Comparison of ENCODE assay signal across 8 cellular contexts in the genomic region with DNA sequence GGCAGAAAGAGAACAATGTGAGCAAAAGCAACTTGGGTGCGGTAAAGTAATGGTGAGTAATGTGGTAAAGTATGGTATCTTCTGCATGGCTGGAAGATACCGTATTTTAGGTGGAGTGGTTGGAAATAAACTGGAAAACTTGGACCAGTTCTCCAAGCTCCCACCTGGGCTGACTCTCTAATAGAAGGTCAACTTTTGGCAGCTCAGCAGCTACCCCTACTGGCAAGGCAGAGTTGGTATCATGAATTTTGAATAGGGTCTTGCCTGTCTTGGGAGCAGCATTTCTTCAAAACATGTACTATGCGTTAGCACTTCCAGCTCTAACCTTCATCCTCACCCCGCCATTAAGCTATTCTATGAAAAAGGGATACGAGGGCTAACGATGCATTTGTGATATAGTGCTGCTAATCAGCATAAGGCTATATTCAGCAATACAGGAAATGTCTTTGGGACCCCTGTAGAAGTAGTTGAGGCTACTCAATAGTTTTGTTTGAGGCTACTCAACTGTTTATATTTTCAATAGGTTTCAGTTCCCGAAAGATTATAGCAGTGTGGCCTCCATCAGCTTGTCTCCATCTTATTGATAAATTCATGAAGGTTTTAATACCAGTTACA.
DNase-seq lines count a peak whose midpoint lies in the region; ATAC-seq, FAIRE-seq and TF ChIP-seq lines count a peak whose summit lies in the region.

No MANE protein-coding gene starts in this region.

- H3K27ac ChIP-seq in HL-60 (replicated peaks) (no peak overlapping the region), HepG2 (ENCODE audit: extremely low read length, insufficient read depth, low read length) (no peak overlapping the region)

- no TSS peak for BruUV-seq in HepG2 (replicated peaks; lab: Mats Ljungman, UMichigan)

- H3K4me2 ChIP-seq in HepG2 (ENCODE audit: low read depth, low read length) = no peak overlapping the region

- H3K9me3 Mint-ChIP-seq in chondrocyte (ENCODE audit: low read depth) = no peaks in the 10 kb centered on the region

- H3K27me3 ChIP-seq in HL-60 (ENCODE audit: insufficient read depth, poor library complexity, severe bottlenecking) (no peaks in the 10 kb centered on the region), HepG2 (ENCODE audit: control insufficient read depth in 1 of 2, insufficient read depth in 2 of 2, low read length in 2 of 2) (no peaks in the 10 kb centered on the region)

- TF ChIP-seq RAD21 in HepG2 (CRISPR knock-in tag; IDR thresholded peaks at IDR 0.05) = no peak

- H3K4me1 ChIP-seq in HepG2 (ENCODE audit: insufficient read depth, low read length) = no peaks in the 10 kb centered on the region

- no peak overlapping the region for H3K27ac Mint-ChIP-seq in chondrocyte (ENCODE audit: unreplicated experiment)

- peaks cover 12% of the 10 kb centered on the region for H3K4me1 Mint-ChIP-seq in chondrocyte (ENCODE audit: low read depth)

- H4K20me1 ChIP-seq in HepG2 (ENCODE audit: insufficient read depth, low read length) = no peaks in the 10 kb centered on the region

- intact Hi-C loops in HepG2 (cut with micrococcal nuclease; ENCODE audit: unreplicated experiment) = loop anchor here (10.0 kb wide), 1 partner anchor 898 kb away; the partner anchor contains the start of gene PTHLH

- in situ Hi-C loops in HepG2 (cut with HindIII; ENCODE audit: extremely low pct_ligation_motif_present, low pct_unique_long_range_greater_than_20kb) = no loop called here

- TF ChIP-seq EP300 in HepG2 (IDR thresholded peaks at IDR 0.05; ENCODE audit: low read depth in 2 of 2, low read length in 2 of 2) = no peak
- no peak for TF ChIP-seq EP300 in HepG2 (CRISPR knock-in tag; IDR thresholded peaks at IDR 0.05; ENCODE audit: borderline replicate concordance)

- peak; percentile 83 for ATAC-seq in HepG2
- no peak for ATAC-seq in GM18873 (IDR thresholded peaks at IDR 0.05; ENCODE audit: low FRiP score, unreplicated experiment)
- no peak for ATAC-seq in HG03520 (IDR thresholded peaks at IDR 0.05; ENCODE audit: unreplicated experiment)

- H3K36me3 Mint-ChIP-seq in chondrocyte (ENCODE audit: low read depth) = no peaks in the 10 kb centered on the region

- H3K79me2 ChIP-seq in HepG2 (ENCODE audit: insufficient read depth, low read length) = no peaks in the 10 kb centered on the region

- H3K4me3 ChIP-seq in HL-60 (replicated peaks; ENCODE audit: insufficient read depth, low read length) (no peak overlapping the region), HepG2 (replicated peaks in 1 of 3; ENCODE audit: insufficient read depth in 1 of 3, low read depth in 2 of 3, low read length in 3 of 3) (no peak overlapping the region)

- no peak overlapping the region for H2AFZ ChIP-seq in HepG2 (ENCODE audit: low read length)

- FAIRE-seq in GM12891 (lab: Jason Lieb, UNC) = peak; percentile 20
- peak; percentile 8 for FAIRE-seq in HepG2 (lab: Jason Lieb, UNC)

- H3K27me3 Mint-ChIP-seq in chondrocyte (ENCODE audit: low read depth) = peaks cover 1% of the 10 kb centered on the region

- H3K9ac ChIP-seq in HepG2 (ENCODE audit: insufficient read depth, low read depth, low read length) = no peak overlapping the region

- 9% methylated on average over 7 of the region's 7 CpGs for WGBS in HepG2 (ENCODE audit: low lambda C conversion rate)

- H3K4me3 Mint-ChIP-seq in chondrocyte (ENCODE audit: unreplicated experiment) = no peak overlapping the region

- no peaks in the 10 kb centered on the region for H3K36me3 ChIP-seq in HepG2 (replicated peaks in 1 of 2; ENCODE audit: control insufficient read depth in 1 of 2, insufficient read depth in 2 of 2, low read length in 2 of 2)

- CTCF ChIA-PET in HepG2 (lab: Yijun Ruan, JAX; ENCODE audit: low intra/inter-chr PET ratio, low total read pairs) = interaction anchor here (0.7 to 1.5 kb wide), 3 partner anchors 636 to 1139 kb away, joined by 3 to 4 read pairs (median 3); no protein-coding TSS in a partner anchor

- peak; percentile 68 for DNase-seq in AG08395 (ENCODE audit: low spot score)
- DNase-seq in GM12891 (ENCODE audit: insufficient read length, low spot score) = peak; percentile 3
- DNase-seq in HL-60 (ENCODE audit: low read depth in 1 of 2, low spot score in 1 of 2) = peak; percentile 6 to 61
- peak; percentile 69 for DNase-seq in NOMO-1 treated with DMSO at 0.1 percent for 48 hours (lab: John Stamatoyannopoulos, UW; ENCODE audit: unreplicated experiment)
- no peak for DNase-seq in chondrocyte (ENCODE audit: low spot score)
- DNase-seq in HepG2 (ENCODE audit: low spot score) = peak; percentile 21

- POLR2A ChIA-PET in HepG2 (lab: Yijun Ruan, JAX) = no interaction called here

- H3K9me3 ChIP-seq in HepG2 (ENCODE audit: low read length) = no peaks in the 10 kb centered on the region

- TF ChIP-seq CTCF in HL-60 (IDR thresholded peaks at IDR 0.05; ENCODE audit: insufficient read depth, low read length) (peak; percentile 51), chondrocyte (IDR thresholded peaks at IDR 0.05) (peak; percentile 84), HepG2 (CRISPR knock-in tag; IDR thresholded peaks at IDR 0.05) (peak; percentile 69)

- TF ChIP-seq POLR2A in GM12891 (IDR thresholded peaks at IDR 0.05; ENCODE audit: low read depth, low read length) (no peak), HepG2 (IDR thresholded peaks at IDR 0.05; ENCODE audit: insufficient read depth in 1 of 2, low read depth in 2 of 2, low read length in 2 of 2) (no peak)

TF ChIP-seq in GM12891, 5 proteins besides CTCF, POLR2A, EP300 and RAD21:
- TF ChIP-seq POU2F2 (IDR thresholded peaks at IDR 0.05; ENCODE audit: low read depth, low read length) (no peak), SPI1 (IDR thresholded peaks at IDR 0.05; ENCODE audit: low read depth, low read length) (no peak), TAF1 (IDR thresholded peaks at IDR 0.05; ENCODE audit: low read depth, low read length) (no peak), PAX5 (IDR thresholded peaks at IDR 0.05; ENCODE audit: insufficient read depth, low read length, severe bottlenecking) (no peak), POLR2AphosphoS5 (IDR thresholded peaks at IDR 0.05; ENCODE audit: low read depth, low read length) (no peak)
TF ChIP-seq in GM12891: peak in this region for 0.

TF ChIP-seq in HepG2, 621 proteins besides CTCF, POLR2A, EP300 and RAD21:
- TF ChIP-seq ZNF225 (CRISPR knock-in tag; IDR thresholded peaks at IDR 0.05) (no peak), SMC3 (IDR thresholded peaks at IDR 0.05; ENCODE audit: low read length) (peak; percentile 45; the same call in 1 of the 2 replicates), STAG1 (CRISPR knock-in tag; IDR thresholded peaks at IDR 0.05) (peak; percentile 76), TAF1 (CRISPR knock-in tag; IDR thresholded peaks at IDR 0.05) (no peak), POLR2AphosphoS5 (IDR thresholded peaks at IDR 0.05; ENCODE audit: low read depth, low read length) (no peak)
